ENCODE assay signal across 27 cellular contexts in genomic region chr11:115518983-115519382, GRCh38. TPM values are rescaled to one million over a fixed set of nuclear protein-coding genes. Genes with fewer than 3 reads are reported as not detected.
DNase-seq lines count a peak whose midpoint lies in the region; ATAC-seq, FAIRE-seq and TF ChIP-seq lines count a peak whose summit lies in the region.
"Had no signal": no experiment of that assay in that cellular context is flagged by ENCODE, and none has a peak within 500 bp of the region (broad histone marks: within the 10 kb centered on the region; RNA-seq: fewer than 3 reads in every experiment).

No MANE protein-coding gene starts in this region.

- in situ Hi-C loops in HepG2 (cut with HindIII; ENCODE audit: extremely low pct_ligation_motif_present, low pct_unique_long_range_greater_than_20kb): no loop called here
- in situ Hi-C loops in brain microvascular endothelial cell (cut with HindIII; ENCODE audit: low pct_ligation_motif_present, low sequenced_read_pairs): no loop called here

- intact Hi-C loops in HepG2 (cut with micrococcal nuclease; ENCODE audit: unreplicated experiment): no loop called here
- intact Hi-C loops in right lobe of liver (cut with DNase I): no loop called here

- H4K20me1 ChIP-seq in HepG2 (ENCODE audit: insufficient read depth, low read length): no peaks in the 10 kb centered on the region

- whole genome bisulfite sequencing in HepG2 (ENCODE audit: low lambda C conversion rate): 6% methylated on average over 5 of the region's 5 CpGs
- WGBS in right lobe of liver (ENCODE audit: insufficient coverage, low coverage, low lambda C conversion rate, missing lambda C conversion rate): 92% methylated on average over 5 of the region's 5 CpGs

- no peak for FAIRE-seq in HepG2 (lab: Jason Lieb, UNC)
- FAIRE-seq: GM12878, HTR-8/SVneo had no signal

- no peak overlapping the region for H3K9ac ChIP-seq in HepG2 (ENCODE audit: insufficient read depth, low read depth, low read length)

- H3K4me3 ChIP-seq in HepG2 (replicated peaks in 1 of 3; ENCODE audit: insufficient read depth in 1 of 3, low read depth in 2 of 3, low read length in 3 of 3) (no peak overlapping the region), right lobe of liver (no peak overlapping the region), brain microvascular endothelial cell (ENCODE audit: low read depth, low read length) (no peak overlapping the region)
- H3K4me3 ChIP-seq: GM12878, HAP-1, MG63, SK-N-MC had no signal

- TF ChIP-seq POLR2A in HepG2 (IDR thresholded peaks at IDR 0.05; ENCODE audit: insufficient read depth in 1 of 2, low read depth in 2 of 2, low read length in 2 of 2): no peak
- no peak for TF ChIP-seq POLR2A in right lobe of liver (IDR thresholded peaks at IDR 0.05)

- H3K4me1 ChIP-seq in HepG2 (ENCODE audit: insufficient read depth, low read length): peaks cover 67% of the 10 kb centered on the region
- peaks cover 0 to 17% (median 0%) of the 10 kb centered on the region in 4 donors for H3K4me1 ChIP-seq in right lobe of liver
- H3K4me1 ChIP-seq: HAP-1 had no signal

- TF ChIP-seq EP300 in HepG2 (IDR thresholded peaks at IDR 0.05; ENCODE audit: low read depth in 2 of 2, low read length in 2 of 2) (0 out of 4 replicates have a peak, but pooled peaks of 1 of the 2 experiments have one; percentile 25), HepG2 (CRISPR knock-in tag; IDR thresholded peaks at IDR 0.05; ENCODE audit: borderline replicate concordance) (no peak)

- DNase-seq in NCI-H1417 (lab: John Stamatoyannopoulos, UW) (peak in 2 of 3 experiments; percentile 66 to 91), NCI-H1417 treated with DMSO at 0.1 percent for 48 hours (lab: John Stamatoyannopoulos, UW) (no peak), HepG2 (ENCODE audit: low spot score) (peak; percentile 57), right lobe of liver (no peak), NCI-H345 treated with DMSO at 0.1 percent for 48 hours (lab: John Stamatoyannopoulos, UW; ENCODE audit: unreplicated experiment) (peak; percentile 70), brain microvascular endothelial cell (no peak), occipital lobe (lab: John Stamatoyannopoulos, UW) (no peak)
- DNase-seq: 8988T; ACHN; BE2C; CD8-positive, alpha-beta memory T cell; DMS79; EL; GDM1; GOT3; HFFc6; KBM-7; MG63; NCI-H1436 treated with DMSO at 0.1 percent for 48 hours; NCI-H2171 treated with DMSO at 0.1 percent for 48 hours; NCI-H446 treated with DMSO at 0.1 percent for 48 hours; SIG-M5 had no signal

- peak overlapping the region; percentile 9; the same call in 1 of the 2 replicates for H3K4me2 ChIP-seq in HepG2 (ENCODE audit: low read depth, low read length)

- no peaks in the 10 kb centered on the region for H3K79me2 ChIP-seq in HepG2 (ENCODE audit: insufficient read depth, low read length)

- POLR2A ChIA-PET in HepG2 (lab: Yijun Ruan, JAX): interaction anchor here (1.4 kb wide), 1 partner anchor 15 kb away, joined by 5 read pairs; the partner anchor contains the start of gene CADM1

- TF ChIP-seq CTCF in HepG2 (CRISPR knock-in tag; IDR thresholded peaks at IDR 0.05): no peak
- no peak for TF ChIP-seq CTCF in right lobe of liver (IDR thresholded peaks at IDR 0.05)
- TF ChIP-seq CTCF in brain microvascular endothelial cell (IDR thresholded peaks at IDR 0.05; ENCODE audit: low read depth, low read length, missing control alignments): no peak

- H3K36me3 ChIP-seq in HepG2 (replicated peaks in 1 of 2; ENCODE audit: control insufficient read depth in 1 of 2, insufficient read depth in 2 of 2, low read length in 2 of 2) (no peaks in the 10 kb centered on the region), right lobe of liver (no peaks in the 10 kb centered on the region), brain microvascular endothelial cell (replicated peaks) (no peaks in the 10 kb centered on the region)
- H3K36me3 ChIP-seq: BE2C, HAP-1, MG63 had no signal

- no peaks in the 10 kb centered on the region for H3K27me3 ChIP-seq in HepG2 (ENCODE audit: control insufficient read depth in 1 of 2, insufficient read depth in 2 of 2, low read length in 2 of 2)
- H3K27me3 ChIP-seq in right lobe of liver: no peaks in the 10 kb centered on the region
- H3K27me3 ChIP-seq in brain microvascular endothelial cell (replicated peaks): no peaks in the 10 kb centered on the region
- H3K27me3 ChIP-seq: BE2C had no signal

- H3K27ac ChIP-seq in HepG2 (ENCODE audit: extremely low read length, insufficient read depth, low read length) (no peak overlapping the region), right lobe of liver (no peak overlapping the region), brain microvascular endothelial cell (no peak overlapping the region)
- H3K27ac ChIP-seq: SK-N-MC had no signal

- CTCF ChIA-PET in HepG2 (lab: Yijun Ruan, JAX; ENCODE audit: low intra/inter-chr PET ratio, low total read pairs): no interaction called here

- BruUV-seq in HepG2 (replicated peaks; lab: Mats Ljungman, UMichigan): no TSS peak

- TF ChIP-seq RAD21 in HepG2 (CRISPR knock-in tag; IDR thresholded peaks at IDR 0.05): no peak

- no peaks in the 10 kb centered on the region for H3K9me3 ChIP-seq in HepG2 (ENCODE audit: low read length)
- no peaks in the 10 kb centered on the region for H3K9me3 ChIP-seq in right lobe of liver
- H3K9me3 ChIP-seq: BE2C, HAP-1, MG63 had no signal

- H2AFZ ChIP-seq in HepG2 (ENCODE audit: low read length): no peak overlapping the region

- ATAC-seq in HepG2: no peak; the same call in 2 of the 3 replicates
- ATAC-seq in right lobe of liver: no peak
- ATAC-seq: GM12878 had no signal

TF ChIP-seq in HepG2, 621 proteins besides CTCF, POLR2A, EP300 and RAD21 (continues in another document):
- TF ChIP-seq FOXA3 (CRISPR knock-in tag; IDR thresholded peaks at IDR 0.05): peak; percentile 63
- peak; percentile 29; the same call in 1 of the 2 replicates for TF ChIP-seq SALL1 (CRISPR knock-in tag; IDR thresholded peaks at IDR 0.05)
- TF ChIP-seq HMG20A (CRISPR knock-in tag; IDR thresholded peaks at IDR 0.05; ENCODE audit: borderline replicate concordance): peak; percentile 24; the same call in 1 of the 2 replicates
- TF ChIP-seq IRF2 (CRISPR knock-in tag; IDR thresholded peaks at IDR 0.05): no peak
- peak; percentile 48; the same call in 1 of the 2 replicates for TF ChIP-seq ARID5B (CRISPR knock-in tag; IDR thresholded peaks at IDR 0.05)

RNA-seq across cellular contexts. Expression of gene CADM1, which starts 14.8 kb away (rescaled TPM):
- total RNA-seq in HepG2 (2016; rRNA removed; fragmentation: Illumina TruSeq; extraction: Trizol) (62.2 and 122 TPM in 2 replicates), right lobe of liver (10 to 100 TPM; 21.1 to 56.7 (median 30.6) TPM), occipital lobe (248 TPM)
- total RNA-seq in HepG2 (2016; cell fraction: cytosol; rRNA removed; fragmentation: Illumina TruSeq; extraction: Trizol; ENCODE audit: low read depth): 20.6 and 22.4 TPM in 2 replicates
- total RNA-seq in HepG2 (2016; cell fraction: insoluble cytoplasmic fraction; rRNA removed; fragmentation: Illumina TruSeq; extraction: Trizol): 50.3 and 115 TPM in 2 replicates
- total RNA-seq in HepG2 (2016; cell fraction: membrane; rRNA removed; fragmentation: Illumina TruSeq; extraction: Trizol): 22.9 and 28.5 TPM in 2 replicates
- 159 and 163 TPM in 2 replicates for total RNA-seq in HepG2 (2016; cell fraction: nucleus; rRNA removed; fragmentation: Illumina TruSeq; extraction: Trizol)
- 61.6 and 71.3 TPM in 2 replicates for polyA plus RNA-seq in HepG2 (2011; rRNA removed)
- polyA plus RNA-seq in HepG2 (2011; cell fraction: cytosol; rRNA removed): 52.5 and 58.8 TPM in 2 replicates
- 32.4 and 35.9 TPM in 2 replicates for polyA plus RNA-seq in HepG2 (2011; cell fraction: nucleus; rRNA removed)
- 84.1 and 86.8 TPM in 2 replicates for polyA plus RNA-seq in HepG2 (2012)
- 8.7 and 9.1 TPM in 2 replicates for polyA plus RNA-seq in HepG2 (2016; cell fraction: cytosol; fragmentation: Illumina TruSeq; extraction: Trizol; ENCODE audit: low read depth)
- polyA plus RNA-seq in HepG2 (2016; cell fraction: insoluble cytoplasmic fraction; fragmentation: Illumina TruSeq; extraction: Trizol; ENCODE audit: low read depth): 40.6 and 51.1 TPM in 2 replicates
- 8.6 and 11.4 TPM in 2 replicates for polyA plus RNA-seq in HepG2 (2016; cell fraction: membrane; fragmentation: Illumina TruSeq; extraction: Trizol; ENCODE audit: low read depth)
- 126 and 127 TPM in 2 replicates for polyA plus RNA-seq in HepG2 (2016; cell fraction: nucleus; fragmentation: Illumina TruSeq; extraction: Trizol; ENCODE audit: insufficient read depth, low read depth)
- 78.2 TPM in 1 of 2 replicates, not detected in the other for polyA minus RNA-seq in HepG2 (2011; rRNA and poly(A)+ RNA removed; ENCODE audit: low replicate concordance)
- polyA minus RNA-seq in HepG2 (2011; cell fraction: cytosol; rRNA and poly(A)+ RNA removed): 56.0 and 62.6 TPM in 2 replicates
- 161 and 188 TPM in 2 replicates for polyA minus RNA-seq in HepG2 (2011; cell fraction: nucleus; rRNA and poly(A)+ RNA removed)
- total RNA-seq: HFFc6 had no signal
- polyA plus RNA-seq: CD14-positive monocyte had no signal

Comparison
In these comparisons a context has a peak if more than half of its experiments do, and no peak if none do; other contexts are left out.
1. DNase-seq: peak in NCI-H1417 (2 of 3), HepG2 (single experiment) and NCI-H345 treated with DMSO at 0.1 percent for 48 hours (single experiment); none in NCI-H1417 treated with DMSO at 0.1 percent for 48 hours (single experiment), right lobe of liver (0 of 3), brain microvascular endothelial cell (single experiment) and occipital lobe (single experiment).